13 cellular contexts compared by ENCODE assay signal in genomic region chr12:94714378-94714777, GRCh38.
DNase-seq lines count a peak whose midpoint lies in the region; ATAC-seq, FAIRE-seq and TF ChIP-seq lines count a peak whose summit lies in the region.
"Had no signal": no experiment of that assay in that cellular context is flagged by ENCODE, and none has a peak within 500 bp of the region (broad histone marks: within the 10 kb centered on the region; RNA-seq: fewer than 3 reads in every experiment).

No MANE protein-coding gene starts in this region.

- H3K4me2 ChIP-seq in A549 = no peak overlapping the region

- DNase-seq in A549 (ENCODE audit: low read depth in 1 of 2, low spot score in 1 of 2) (no peak), LHCN-M2 (ENCODE audit: low read depth) (peak; percentile 99), astrocyte of the hippocampus (ENCODE audit: low read depth, low spot score) (peak; percentile 71), kidney tubule cell (ENCODE audit: low spot score) (peak; percentile 85), Ammon's horn (ENCODE audit: low spot score) (no peak), NCI-H1048 (lab: John Stamatoyannopoulos, UW) (no peak), ureter (ENCODE audit: low spot score) (no peak), coronary artery (ENCODE audit: low spot score) (no peak)
- DNase-seq: activated T-cell treated with anti-CD3 and anti-CD28 coated beads for 4 hours, H7, MV-4-11, sigmoid colon had no signal

- CTCF ChIA-PET in A549 (lab: Yijun Ruan, JAX) = interaction anchor here (0.6 to 1.5 kb wide), 4 partner anchors 9 to 275 kb away, joined by 3 to 5 read pairs (median 4); no protein-coding TSS in a partner anchor

- TF ChIP-seq CTCF in A549 (IDR thresholded peaks at IDR 0.05) (no peak), coronary artery (IDR thresholded peaks at IDR 0.05) (no peak)

- TF ChIP-seq EP300 in A549 (IDR thresholded peaks at IDR 0.05) = no peak

- POLR2A ChIA-PET in A549 (lab: Yijun Ruan, JAX) = no interaction called here

- 54% methylated on average over 5 of the region's 5 CpGs for WGBS in A549 (ENCODE audit: missing lambda C conversion rate)

- FAIRE-seq in A549 (lab: Jason Lieb, UNC) = no peak

- no peak overlapping the region for H3K27ac ChIP-seq in A549
- no peak overlapping the region for H3K27ac ChIP-seq in coronary artery
- H3K27ac ChIP-seq: sigmoid colon had no signal

- peak; percentile 31 to 46; a peak in 3 of 6 replicates for ATAC-seq in A549

- no peak for TF ChIP-seq POLR2A in A549 (IDR thresholded peaks at IDR 0.05; ENCODE audit: low read length)

- TF ChIP-seq RAD21 in A549 (conservative IDR thresholded peaks at IDR 0.05 in 1 of 2, IDR thresholded peaks at IDR 0.05 in 1 of 2) = no peak

- H3K4me1 ChIP-seq in A549 = no peaks in the 10 kb centered on the region

- H3K9me3 ChIP-seq in A549 = no peaks in the 10 kb centered on the region
- H3K9me3 ChIP-seq: sigmoid colon had no signal

- H3K4me3 ChIP-seq in A549 (no peak overlapping the region), coronary artery (no peak overlapping the region)
- H3K4me3 ChIP-seq: lung, sigmoid colon had no signal

TF ChIP-seq in A549, 52 proteins besides CTCF, POLR2A, EP300 and RAD21:
- TF ChIP-seq HMGXB4 (CRISPR knock-in tag; IDR thresholded peaks at IDR 0.05; ENCODE audit: borderline replicate concordance) (no peak), PHF8 (IDR thresholded peaks at IDR 0.05; ENCODE audit: borderline replicate concordance, low read depth) (no peak), ELK1 (IDR thresholded peaks at IDR 0.05; ENCODE audit: low read depth, low read length) (no peak), FOSL2 (IDR thresholded peaks at IDR 0.05) (no peak), FOSL2 (CRISPR knock-in tag; IDR thresholded peaks at IDR 0.05) (no peak), GATA3 (IDR thresholded peaks at IDR 0.05; ENCODE audit: borderline replicate concordance) (no peak), CHD4 (IDR thresholded peaks at IDR 0.05; ENCODE audit: borderline replicate concordance) (no peak), MYC (IDR thresholded peaks at IDR 0.05; ENCODE audit: borderline replicate concordance, low read length) (no peak), REST (IDR thresholded peaks at IDR 0.05) (no peak), FOSB (CRISPR knock-in tag; IDR thresholded peaks at IDR 0.05) (no peak), HOXA7 (CRISPR knock-in tag; IDR thresholded peaks at IDR 0.05) (no peak), KDM5A (IDR thresholded peaks at IDR 0.05) (no peak), RARB (CRISPR knock-in tag; IDR thresholded peaks at IDR 0.05) (no peak), SMC3 (IDR thresholded peaks at IDR 0.05) (no peak), PBX3 (IDR thresholded peaks at IDR 0.05) (no peak), CBX2 (IDR thresholded peaks at IDR 0.05; ENCODE audit: borderline replicate concordance, low read depth) (no peak), EHMT2 (IDR thresholded peaks at IDR 0.05; ENCODE audit: low read depth) (no peak), EHF (CRISPR knock-in tag; IDR thresholded peaks at IDR 0.05) (no peak), MAFK (IDR thresholded peaks at IDR 0.05; ENCODE audit: partially characterized antibody) (no peak), HES2 (IDR thresholded peaks at IDR 0.05) (no peak)

Comparison
In these comparisons a context has a peak if more than half of its experiments do, and no peak if none do; other contexts are left out.
1. DNase-seq: peak in LHCN-M2 (single experiment), astrocyte of the hippocampus (single experiment) and kidney tubule cell (single experiment); none in A549 (0 of 2), Ammon's horn (single experiment), NCI-H1048 (single experiment), ureter (single experiment) and coronary artery (single experiment).